ENCODE assay signal across 2 cellular contexts in genomic region chr10:100988166-100988565, GRCh38.
TF ChIP-seq lines count a peak whose summit lies in the region.

No MANE protein-coding gene starts in this region.

TF ChIP-seq in SK-N-SH, 30 proteins besides CTCF, POLR2A, EP300 and RAD21 (continued from another document):
- TF ChIP-seq PBX3 (IDR thresholded peaks at IDR 0.05) (no peak), FOXM1 (IDR thresholded peaks at IDR 0.05; ENCODE audit: low read depth) (no peak), TCF12 (IDR thresholded peaks at IDR 0.05) (no peak), FOSL2 (IDR thresholded peaks at IDR 0.05; ENCODE audit: borderline replicate concordance, low read depth) (no peak), SMC3 (IDR thresholded peaks at IDR 0.05; ENCODE audit: low read depth, low read length) (no peak), SIN3A (IDR thresholded peaks at IDR 0.05; ENCODE audit: borderline replicate concordance, low read depth, low read length) (no peak), CHD2 (IDR thresholded peaks at IDR 0.05; ENCODE audit: low read length, partially characterized antibody) (no peak), TEAD4 (IDR thresholded peaks at IDR 0.05; ENCODE audit: borderline replicate concordance, insufficient read depth) (no peak)
- TF ChIP-seq, protein P1, sequence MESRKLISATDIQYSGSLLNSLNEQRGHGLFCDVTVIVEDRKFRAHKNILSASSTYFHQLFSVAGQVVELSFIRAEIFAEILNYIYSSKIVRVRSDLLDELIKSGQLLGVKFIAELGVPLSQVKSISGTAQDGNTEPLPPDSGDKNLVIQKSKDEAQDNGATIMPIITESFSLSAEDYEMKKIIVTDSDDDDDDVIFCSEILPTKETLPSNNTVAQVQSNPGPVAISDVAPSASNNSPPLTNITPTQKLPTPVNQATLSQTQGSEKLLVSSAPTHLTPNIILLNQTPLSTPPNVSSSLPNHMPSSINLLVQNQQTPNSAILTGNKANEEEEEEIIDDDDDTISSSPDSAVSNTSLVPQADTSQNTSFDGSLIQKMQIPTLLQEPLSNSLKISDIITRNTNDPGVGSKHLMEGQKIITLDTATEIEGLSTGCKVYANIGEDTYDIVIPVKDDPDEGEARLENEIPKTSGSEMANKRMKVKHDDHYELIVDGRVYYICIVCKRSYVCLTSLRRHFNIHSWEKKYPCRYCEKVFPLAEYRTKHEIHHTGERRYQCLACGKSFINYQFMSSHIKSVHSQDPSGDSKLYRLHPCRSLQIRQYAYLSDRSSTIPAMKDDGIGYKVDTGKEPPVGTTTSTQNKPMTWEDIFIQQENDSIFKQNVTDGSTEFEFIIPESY (IDR thresholded peaks at IDR 0.05; ENCODE audit: borderline replicate concordance, low read depth): no peak

TF ChIP-seq in SK-N-SH treated with all-trans-retinoic acid at 6 μM for 48 hours, 23 proteins besides CTCF, POLR2A, EP300 and RAD21 (continued from another document):
- TF ChIP-seq, protein P2, sequence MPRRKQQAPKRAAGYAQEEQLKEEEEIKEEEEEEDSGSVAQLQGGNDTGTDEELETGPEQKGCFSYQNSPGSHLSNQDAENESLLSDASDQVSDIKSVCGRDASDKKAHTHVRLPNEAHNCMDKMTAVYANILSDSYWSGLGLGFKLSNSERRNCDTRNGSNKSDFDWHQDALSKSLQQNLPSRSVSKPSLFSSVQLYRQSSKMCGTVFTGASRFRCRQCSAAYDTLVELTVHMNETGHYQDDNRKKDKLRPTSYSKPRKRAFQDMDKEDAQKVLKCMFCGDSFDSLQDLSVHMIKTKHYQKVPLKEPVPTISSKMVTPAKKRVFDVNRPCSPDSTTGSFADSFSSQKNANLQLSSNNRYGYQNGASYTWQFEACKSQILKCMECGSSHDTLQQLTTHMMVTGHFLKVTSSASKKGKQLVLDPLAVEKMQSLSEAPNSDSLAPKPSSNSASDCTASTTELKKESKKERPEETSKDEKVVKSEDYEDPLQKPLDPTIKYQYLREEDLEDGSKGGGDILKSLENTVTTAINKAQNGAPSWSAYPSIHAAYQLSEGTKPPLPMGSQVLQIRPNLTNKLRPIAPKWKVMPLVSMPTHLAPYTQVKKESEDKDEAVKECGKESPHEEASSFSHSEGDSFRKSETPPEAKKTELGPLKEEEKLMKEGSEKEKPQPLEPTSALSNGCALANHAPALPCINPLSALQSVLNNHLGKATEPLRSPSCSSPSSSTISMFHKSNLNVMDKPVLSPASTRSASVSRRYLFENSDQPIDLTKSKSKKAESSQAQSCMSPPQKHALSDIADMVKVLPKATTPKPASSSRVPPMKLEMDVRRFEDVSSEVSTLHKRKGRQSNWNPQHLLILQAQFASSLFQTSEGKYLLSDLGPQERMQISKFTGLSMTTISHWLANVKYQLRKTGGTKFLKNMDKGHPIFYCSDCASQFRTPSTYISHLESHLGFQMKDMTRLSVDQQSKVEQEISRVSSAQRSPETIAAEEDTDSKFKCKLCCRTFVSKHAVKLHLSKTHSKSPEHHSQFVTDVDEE (CRISPR knock-in tag; IDR thresholded peaks at IDR 0.05): no peak
- TF ChIP-seq RARB (CRISPR knock-in tag; IDR thresholded peaks at IDR 0.05) (no peak), ARNTL (CRISPR knock-in tag; IDR thresholded peaks at IDR 0.05; ENCODE audit: borderline replicate concordance, low read depth) (no peak), ZNF8 (CRISPR knock-in tag; IDR thresholded peaks at IDR 0.05) (no peak), ZFP30 (CRISPR knock-in tag; IDR thresholded peaks at IDR 0.05) (no peak), ZFP3 (CRISPR knock-in tag; IDR thresholded peaks at IDR 0.05) (no peak), CSDC2 (CRISPR knock-in tag; IDR thresholded peaks at IDR 0.05) (no peak), POU6F1 (CRISPR knock-in tag; IDR thresholded peaks at IDR 0.05; ENCODE audit: borderline replicate concordance, low read depth) (no peak), ESRRG (CRISPR knock-in tag; IDR thresholded peaks at IDR 0.05) (no peak), ZNF565 (CRISPR knock-in tag; conservative IDR thresholded peaks at IDR 0.05; ENCODE audit: low read depth) (no peak), TCF4 (CRISPR knock-in tag; IDR thresholded peaks at IDR 0.05; ENCODE audit: borderline replicate concordance) (no peak), BACH2 (CRISPR knock-in tag; IDR thresholded peaks at IDR 0.05; ENCODE audit: borderline replicate concordance) (no peak), GLIS3 (CRISPR knock-in tag; IDR thresholded peaks at IDR 0.05) (no peak), OSR1 (CRISPR knock-in tag; IDR thresholded peaks at IDR 0.05) (no peak)
- TF ChIP-seq, protein P3, sequence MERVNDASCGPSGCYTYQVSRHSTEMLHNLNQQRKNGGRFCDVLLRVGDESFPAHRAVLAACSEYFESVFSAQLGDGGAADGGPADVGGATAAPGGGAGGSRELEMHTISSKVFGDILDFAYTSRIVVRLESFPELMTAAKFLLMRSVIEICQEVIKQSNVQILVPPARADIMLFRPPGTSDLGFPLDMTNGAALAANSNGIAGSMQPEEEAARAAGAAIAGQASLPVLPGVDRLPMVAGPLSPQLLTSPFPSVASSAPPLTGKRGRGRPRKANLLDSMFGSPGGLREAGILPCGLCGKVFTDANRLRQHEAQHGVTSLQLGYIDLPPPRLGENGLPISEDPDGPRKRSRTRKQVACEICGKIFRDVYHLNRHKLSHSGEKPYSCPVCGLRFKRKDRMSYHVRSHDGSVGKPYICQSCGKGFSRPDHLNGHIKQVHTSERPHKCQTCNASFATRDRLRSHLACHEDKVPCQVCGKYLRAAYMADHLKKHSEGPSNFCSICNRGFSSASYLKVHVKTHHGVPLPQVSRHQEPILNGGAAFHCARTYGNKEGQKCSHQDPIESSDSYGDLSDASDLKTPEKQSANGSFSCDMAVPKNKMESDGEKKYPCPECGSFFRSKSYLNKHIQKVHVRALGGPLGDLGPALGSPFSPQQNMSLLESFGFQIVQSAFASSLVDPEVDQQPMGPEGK (CRISPR knock-in tag; IDR thresholded peaks at IDR 0.05; ENCODE audit: borderline replicate concordance): no peak
- TF ChIP-seq, protein P4, sequence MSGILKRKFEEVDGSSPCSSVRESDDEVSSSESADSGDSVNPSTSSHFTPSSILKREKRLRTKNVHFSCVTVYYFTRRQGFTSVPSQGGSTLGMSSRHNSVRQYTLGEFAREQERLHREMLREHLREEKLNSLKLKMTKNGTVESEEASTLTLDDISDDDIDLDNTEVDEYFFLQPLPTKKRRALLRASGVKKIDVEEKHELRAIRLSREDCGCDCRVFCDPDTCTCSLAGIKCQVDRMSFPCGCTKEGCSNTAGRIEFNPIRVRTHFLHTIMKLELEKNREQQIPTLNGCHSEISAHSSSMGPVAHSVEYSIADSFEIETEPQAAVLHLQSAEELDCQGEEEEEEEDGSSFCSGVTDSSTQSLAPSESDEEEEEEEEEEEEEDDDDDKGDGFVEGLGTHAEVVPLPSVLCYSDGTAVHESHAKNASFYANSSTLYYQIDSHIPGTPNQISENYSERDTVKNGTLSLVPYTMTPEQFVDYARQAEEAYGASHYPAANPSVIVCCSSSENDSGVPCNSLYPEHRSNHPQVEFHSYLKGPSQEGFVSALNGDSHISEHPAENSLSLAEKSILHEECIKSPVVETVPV (CRISPR knock-in tag; IDR thresholded peaks at IDR 0.05): no peak
- TF ChIP-seq, protein P5, sequence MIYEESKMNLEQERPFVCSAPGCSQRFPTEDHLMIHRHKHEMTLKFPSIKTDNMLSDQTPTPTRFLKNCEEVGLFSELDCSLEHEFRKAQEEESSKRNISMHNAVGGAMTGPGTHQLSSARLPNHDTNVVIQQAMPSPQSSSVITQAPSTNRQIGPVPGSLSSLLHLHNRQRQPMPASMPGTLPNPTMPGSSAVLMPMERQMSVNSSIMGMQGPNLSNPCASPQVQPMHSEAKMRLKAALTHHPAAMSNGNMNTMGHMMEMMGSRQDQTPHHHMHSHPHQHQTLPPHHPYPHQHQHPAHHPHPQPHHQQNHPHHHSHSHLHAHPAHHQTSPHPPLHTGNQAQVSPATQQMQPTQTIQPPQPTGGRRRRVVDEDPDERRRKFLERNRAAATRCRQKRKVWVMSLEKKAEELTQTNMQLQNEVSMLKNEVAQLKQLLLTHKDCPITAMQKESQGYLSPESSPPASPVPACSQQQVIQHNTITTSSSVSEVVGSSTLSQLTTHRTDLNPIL (CRISPR knock-in tag; IDR thresholded peaks at IDR 0.05; ENCODE audit: low read depth): no peak
